In genomic region chr5:152004095-152004494, GRCh38 we compare ENCODE assay signal across 17 cellular contexts.
"Had no signal": no experiment of that assay in that cellular context is flagged by ENCODE, and none has a peak within 500 bp of the region (broad histone marks: within the 10 kb centered on the region; RNA-seq: fewer than 3 reads in every experiment).

No MANE protein-coding gene starts in this region.

- H3K4me1 ChIP-seq: esophagus muscularis mucosa, gastrocnemius medialis, pancreas had no signal

- H3K27me3 Mint-ChIP-seq: progenitor cell of endocrine pancreas had no signal

- H3K36me3 ChIP-seq: esophagus muscularis mucosa, gastrocnemius medialis, pancreas had no signal

- H3K27me3 ChIP-seq: esophagus muscularis mucosa, gastrocnemius medialis, pancreas had no signal

- H3K9me3 ChIP-seq: gastrocnemius medialis, pancreas had no signal

- H3K27ac ChIP-seq: coronary artery, esophagus muscularis mucosa, gastrocnemius medialis, pancreas had no signal

- DNase-seq: effector CD8-positive, alpha-beta T cell; gastrocnemius medialis; kidney; left cardiac atrium; left ventricle myocardium superior; naive thymus-derived CD4-positive, alpha-beta T cell; occipital lobe; pancreas; small intestine; stimulated activated CD4-positive, alpha-beta T cell treated with anti-CD3 and anti-CD28 coated beads, Interleukin-12 subunit alpha, Interleukin-12 subunit beta, amount 100 ng/mL, for 4 hours; stimulated activated naive CD4-positive, alpha-beta T cell treated with Interleukin-2 at 50 U/mL for 16 hours; trophoblast cell had no signal

- ATAC-seq: gastrocnemius medialis; left cardiac atrium; left ventricle myocardium superior; naive thymus-derived CD4-positive, alpha-beta T cell; pancreas; right cardiac atrium had no signal

- H3K4me3 Mint-ChIP-seq: naive thymus-derived CD4-positive, alpha-beta T cell had no signal

- H3K27ac Mint-ChIP-seq: naive thymus-derived CD4-positive, alpha-beta T cell; progenitor cell of endocrine pancreas had no signal

- H3K4me3 ChIP-seq: coronary artery, esophagus muscularis mucosa, gastrocnemius medialis, lung, pancreas had no signal
